In genomic region chr11:106098893-106099553, GRCh38 we compare ENCODE assay signal across 20 cellular contexts. TPM values are rescaled to one million over a fixed set of nuclear protein-coding genes. Genes with fewer than 3 reads are reported as not detected.
A peak's percentile ranks its signal among the peaks of the same experiment; 100 is the strongest.
DNase-seq lines count a peak whose midpoint lies in the region; ATAC-seq, FAIRE-seq and TF ChIP-seq lines count a peak whose summit lies in the region.
"Had no signal": no experiment of that assay in that cellular context is flagged by ENCODE, and none has a peak within 500 bp of the region (broad histone marks: within the 10 kb centered on the region; RNA-seq: fewer than 3 reads in every experiment).

No MANE protein-coding gene starts in this region.

- no peaks in the 10 kb centered on the region for H3K9me3 Mint-ChIP-seq in memory B cell
- H3K9me3 Mint-ChIP-seq: CD4-positive, alpha-beta memory T cell; CD4-positive, CD25-positive, alpha-beta regulatory T cell; CD8-positive, alpha-beta memory T cell had no signal

- H3K27ac Mint-ChIP-seq in memory B cell: peak overlapping the region; percentile 7
- H3K27ac Mint-ChIP-seq: CD14-positive monocyte; CD4-positive, alpha-beta memory T cell; CD4-positive, CD25-positive, alpha-beta regulatory T cell had no signal

- H3K36me3 Mint-ChIP-seq in memory B cell: peaks cover 18% of the 10 kb centered on the region

- FAIRE-seq in D721Med (lab: Jason Lieb, UNC): peak; percentile 6
- FAIRE-seq in GM12892 (lab: Jason Lieb, UNC): peak; percentile 53
- FAIRE-seq: A204.1, GM12891, GM18507 had no signal

- H3K27me3 Mint-ChIP-seq in memory B cell: no peaks in the 10 kb centered on the region
- H3K27me3 Mint-ChIP-seq: CD4-positive, alpha-beta memory T cell; CD4-positive, CD25-positive, alpha-beta regulatory T cell; CD8-positive, alpha-beta memory T cell had no signal

- DNase-seq in D721Med (ENCODE audit: insufficient read length, low spot score): no peak
- no peak for DNase-seq in GM12892 (ENCODE audit: insufficient read length)
- DNase-seq in memory B cell (ENCODE audit: low spot score in 2 of 2): no peak
- DNase-seq in NCI-H524 (lab: John Stamatoyannopoulos, UW): no peak
- DNase-seq in NCI-H2196 treated with DMSO at 0.1 percent for 48 hours (lab: John Stamatoyannopoulos, UW; ENCODE audit: unreplicated experiment): no peak
- DNase-seq: 8988T; ACHN; BE2C; C1 segment of cervical spinal cord; CD4-positive, alpha-beta memory T cell; CD4-positive, CD25-positive, alpha-beta regulatory T cell; CD8-positive, alpha-beta memory T cell; COR-L47; DMS79 treated with DMSO at 0.1 percent for 48 hours; GF-D8 had no signal

- TF ChIP-seq POLR2A in GM12892 (IDR thresholded peaks at IDR 0.05; ENCODE audit: low read depth, low read length): no peak

- H3K4me3 Mint-ChIP-seq in memory B cell: no peak overlapping the region
- H3K4me3 Mint-ChIP-seq: CD14-positive monocyte; CD4-positive, alpha-beta memory T cell; CD4-positive, CD25-positive, alpha-beta regulatory T cell; CD8-positive, alpha-beta memory T cell had no signal

- TF ChIP-seq CTCF in D721Med (IDR thresholded peaks at IDR 0.05; ENCODE audit: insufficient read depth, missing control alignments): no peak

- H3K4me1 Mint-ChIP-seq in memory B cell: no peaks in the 10 kb centered on the region
- H3K4me1 Mint-ChIP-seq: CD14-positive monocyte; CD4-positive, alpha-beta memory T cell; CD8-positive, alpha-beta memory T cell had no signal

- ATAC-seq in memory B cell (ENCODE audit: low read depth) (no peak), HG02642 (IDR thresholded peaks at IDR 0.05; ENCODE audit: poor library complexity, unreplicated experiment) (no peak)

RNA-seq across cellular contexts. Expression of gene AASDHPPT, which starts 21.6 kb away (rescaled TPM):
- 30.6 TPM for polyA plus RNA-seq in GM12892 (2012; ENCODE audit: missing spikeins)

RNA-seq across cellular contexts. Expression of gene KBTBD3, which starts 21.9 kb away (rescaled TPM):
- 6.1 TPM for polyA plus RNA-seq in GM12892 (2012; ENCODE audit: missing spikeins)
